ENCODE assay signal across 1 cellular context in genomic region chr18:3458952-3459853, GRCh38.
TF ChIP-seq lines count a peak whose summit lies in the region.

No MANE protein-coding gene starts in this region.

TF ChIP-seq in GM23338, 12 proteins besides CTCF, POLR2A, EP300 and RAD21 (continued from another document):
- TF ChIP-seq ZNF462 (CRISPR knock-in tag; IDR thresholded peaks at IDR 0.05) (no peak), EZH2phosphoT487 (IDR thresholded peaks at IDR 0.05; ENCODE audit: unreplicated experiment) (no peak)
TF ChIP-seq in GM23338: peak in this region for 0.
